ENCODE assay signal across 1 cellular context in the genomic region with DNA sequence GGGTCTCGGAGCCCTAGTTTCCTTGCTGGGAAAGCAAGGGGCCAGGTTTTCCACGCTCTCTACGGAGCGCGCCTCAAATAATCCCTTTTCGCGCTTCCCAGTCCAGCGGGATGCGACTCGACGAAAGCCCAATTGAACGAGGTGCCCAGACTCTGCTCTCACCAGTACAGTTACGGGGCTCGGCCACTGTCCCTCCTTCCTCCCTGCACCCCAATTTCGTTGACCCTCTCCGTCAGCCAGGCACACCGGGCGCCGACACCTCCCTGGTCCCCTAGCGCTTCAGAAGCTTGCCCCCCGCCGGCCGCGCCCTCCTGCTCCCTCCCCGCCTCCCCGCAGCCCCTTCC.
TF ChIP-seq lines count a peak whose summit lies in the region.

No MANE protein-coding gene starts in this region.

TF ChIP-seq in WTC11, 78 proteins besides CTCF, POLR2A, EP300 and RAD21 (continued from another document):
- TF ChIP-seq, protein P1, sequence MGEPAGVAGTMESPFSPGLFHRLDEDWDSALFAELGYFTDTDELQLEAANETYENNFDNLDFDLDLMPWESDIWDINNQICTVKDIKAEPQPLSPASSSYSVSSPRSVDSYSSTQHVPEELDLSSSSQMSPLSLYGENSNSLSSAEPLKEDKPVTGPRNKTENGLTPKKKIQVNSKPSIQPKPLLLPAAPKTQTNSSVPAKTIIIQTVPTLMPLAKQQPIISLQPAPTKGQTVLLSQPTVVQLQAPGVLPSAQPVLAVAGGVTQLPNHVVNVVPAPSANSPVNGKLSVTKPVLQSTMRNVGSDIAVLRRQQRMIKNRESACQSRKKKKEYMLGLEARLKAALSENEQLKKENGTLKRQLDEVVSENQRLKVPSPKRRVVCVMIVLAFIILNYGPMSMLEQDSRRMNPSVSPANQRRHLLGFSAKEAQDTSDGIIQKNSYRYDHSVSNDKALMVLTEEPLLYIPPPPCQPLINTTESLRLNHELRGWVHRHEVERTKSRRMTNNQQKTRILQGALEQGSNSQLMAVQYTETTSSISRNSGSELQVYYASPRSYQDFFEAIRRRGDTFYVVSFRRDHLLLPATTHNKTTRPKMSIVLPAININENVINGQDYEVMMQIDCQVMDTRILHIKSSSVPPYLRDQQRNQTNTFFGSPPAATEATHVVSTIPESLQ (CRISPR knock-in tag; IDR thresholded peaks at IDR 0.05) = no peak
